ENCODE assay signal across 1 cellular context in genomic region chr17:62833816-62834215, GRCh38. TPM values are rescaled to one million over a fixed set of nuclear protein-coding genes. Genes with fewer than 3 reads are reported as not detected.
"Had no signal": no experiment of that assay in that cellular context is flagged by ENCODE, and none has a peak within 500 bp of the region (broad histone marks: within the 10 kb centered on the region; RNA-seq: fewer than 3 reads in every experiment).

No MANE protein-coding gene starts in this region.

RNA-seq across cellular contexts. Expression of gene MARCHF10, which starts 25.7 kb away (rescaled TPM):
- total RNA-seq: G401 had no signal
